Comparison of ENCODE assay signal across 20 cellular contexts in genomic region chr11:68996376-68997123, GRCh38. TPM values are rescaled to one million over a fixed set of nuclear protein-coding genes. Genes with fewer than 3 reads are reported as not detected.
"Had no signal": no experiment of that assay in that cellular context is flagged by ENCODE, and none has a peak within 500 bp of the region (broad histone marks: within the 10 kb centered on the region; RNA-seq: fewer than 3 reads in every experiment).

No MANE protein-coding gene starts in this region.

- DNase-seq: activated CD4-positive, alpha-beta T cell treated with anti-CD3 and anti-CD28 coated beads for 36 hours; activated CD8-positive, alpha-beta memory T cell treated with anti-CD3 and anti-CD28 coated beads for 24 hours; activated naive CD4-positive, alpha-beta T cell treated with anti-CD3 and anti-CD28 coated beads, Interleukin-2, amount 50 U/mL, for 16 hours; esophagus squamous epithelium; foreskin fibroblast; glutamatergic neuron; immature natural killer cell; mesendoderm; stimulated activated CD4-positive, alpha-beta T cell treated with anti-CD3 and anti-CD28 coated beads, Interleukin-1b, Interleukin-23, amount 100 ng/mL, for 48 hours; stimulated activated naive B cell treated with anti-CD40 and anti-IgM and Interleukin-4, amounts not matched to agents 10 μg/mL and 1 μg/mL and 100 μg/mL, for 72 hours; substantia nigra; T1000 had no signal

- H3K27me3 ChIP-seq: adrenal gland, neural progenitor cell, right atrium auricular region had no signal

- H3K4me1 ChIP-seq: neural progenitor cell had no signal

- H3K4me3 ChIP-seq: adrenal gland, esophagus squamous epithelium, neural progenitor cell, right atrium auricular region had no signal

- H3K9me3 ChIP-seq: adrenal gland, esophagus squamous epithelium, right atrium auricular region had no signal

- H3K27ac ChIP-seq: adrenal gland, neural progenitor cell, right atrium auricular region, VCaP had no signal

- H3K36me3 ChIP-seq: adrenal gland, esophagus squamous epithelium, neural progenitor cell, right atrium auricular region had no signal

- ATAC-seq: activated CD4-positive, alpha-beta T cell treated with anti-CD3 and anti-CD28 coated beads for 36 hours; activated T-helper 17 cell treated with anti-CD3 and anti-CD28 coated beads, Interleukin-2, amount 50 U/mL, for 72 hours; stimulated activated naive B cell treated with anti-CD40 and anti-IgM and Interleukin-4, amounts not matched to agents 10 μg/mL and 1 μg/mL and 100 μg/mL, for 72 hours; T-cell had no signal

RNA-seq across cellular contexts. Expression of gene MRGPRD, which starts 15.8 kb away (rescaled TPM):
- total RNA-seq: activated CD4-positive, alpha-beta T cell treated with anti-CD3 and anti-CD28 coated beads for 36 hours; activated T-helper 17 cell treated with anti-CD3 and anti-CD28 coated beads, Interleukin-2, amount 50 U/mL, for 72 hours; adrenal gland; dermis microvascular lymphatic vessel endothelial cell; esophagus squamous epithelium; right atrium auricular region; T-cell; urinary bladder had no signal
- polyA plus RNA-seq: adrenal gland, immature natural killer cell had no signal

RNA-seq across cellular contexts. Expression of gene MRGPRF, which starts 16.5 kb away (rescaled TPM):
- total RNA-seq: activated CD4-positive, alpha-beta T cell treated with anti-CD3 and anti-CD28 coated beads for 36 hours; activated T-helper 17 cell treated with anti-CD3 and anti-CD28 coated beads, Interleukin-2, amount 50 U/mL, for 72 hours; T-cell had no signal
- polyA plus RNA-seq: immature natural killer cell had no signal
